In the genomic region with DNA sequence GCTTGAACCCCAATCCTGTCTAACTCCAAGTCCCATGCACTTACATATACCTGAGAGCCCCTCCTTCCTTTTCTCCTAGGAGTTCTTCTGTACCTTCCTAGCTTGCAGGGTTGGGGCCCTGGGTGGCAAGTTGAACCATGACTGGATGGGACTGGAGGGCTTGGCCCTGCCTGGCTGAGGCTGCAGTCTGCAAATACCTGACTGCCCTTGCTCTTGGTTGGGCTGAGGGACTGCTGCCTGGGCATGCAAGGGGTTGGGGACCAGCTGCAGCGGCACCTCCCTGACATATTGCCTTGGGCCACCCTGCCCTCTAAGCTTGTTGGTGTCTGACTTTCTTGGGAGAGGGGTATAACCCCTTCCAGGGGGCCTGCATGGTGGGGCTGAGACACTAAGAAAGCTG, we compare ENCODE assay signal across 20 cellular contexts. TPM values are rescaled to one million over a fixed set of nuclear protein-coding genes. Genes with fewer than 3 reads are reported as not detected.
DNase-seq lines count a peak whose midpoint lies in the region; ATAC-seq and TF ChIP-seq lines count a peak whose summit lies in the region.
"Had no signal": no experiment of that assay in that cellular context is flagged by ENCODE, and none has a peak within 500 bp of the region (broad histone marks: within the 10 kb centered on the region; RNA-seq: fewer than 3 reads in every experiment).

No MANE protein-coding gene starts in this region.

- no peak overlapping the region for H3K4me3 Mint-ChIP-seq in T-helper 1 cell treated with Interleukin-12 subunit alpha and Interleukin-12 subunit beta and Interleukin-4 antibody, amounts not matched to agents 30 μg/mL and 1 μg/mL, for 36 hours
- H3K4me3 Mint-ChIP-seq in GM23338 (no peak overlapping the region), nephron progenitor cell (no peak overlapping the region)
- no peak overlapping the region for H3K4me3 Mint-ChIP-seq in central memory CD8-positive, alpha-beta T cell

- no peaks in the 10 kb centered on the region for H3K9me3 ChIP-seq in ascending aorta
- H3K9me3 ChIP-seq: prostate gland had no signal

- peaks cover 17% of the 10 kb centered on the region for H3K4me1 Mint-ChIP-seq in T-helper 1 cell treated with Interleukin-12 subunit alpha and Interleukin-12 subunit beta and Interleukin-4 antibody, amounts not matched to agents 30 μg/mL and 1 μg/mL, for 36 hours (ENCODE audit: low read depth)
- H3K4me1 Mint-ChIP-seq in GM23338 (peaks cover 38% of the 10 kb centered on the region), nephron progenitor cell (peaks cover 67% of the 10 kb centered on the region)
- peaks cover 30% of the 10 kb centered on the region for H3K4me1 Mint-ChIP-seq in central memory CD8-positive, alpha-beta T cell

- H3K4me3 ChIP-seq in GM23338 (no peak overlapping the region), ascending aorta (no peak overlapping the region)
- H3K4me3 ChIP-seq: prostate gland, smooth muscle cell had no signal

- no peaks in the 10 kb centered on the region for H4K20me1 ChIP-seq in GM23338 (replicated peaks; ENCODE audit: insufficient read depth)

- H3K36me3 ChIP-seq in GM23338 (ENCODE audit: insufficient read depth), result no peaks in the 10 kb centered on the region
- no peaks in the 10 kb centered on the region for H3K36me3 ChIP-seq in ascending aorta
- H3K36me3 ChIP-seq: brain microvascular endothelial cell, prostate gland had no signal

- H3K27me3 Mint-ChIP-seq in T-helper 1 cell treated with Interleukin-12 subunit alpha and Interleukin-12 subunit beta and Interleukin-4 antibody, amounts not matched to agents 30 μg/mL and 1 μg/mL, for 36 hours (ENCODE audit: low read depth), result no peaks in the 10 kb centered on the region
- H3K27me3 Mint-ChIP-seq in GM23338 (ENCODE audit: insufficient read depth, low read depth, poor library complexity), result peaks cover 15% of the 10 kb centered on the region
- no peaks in the 10 kb centered on the region for H3K27me3 Mint-ChIP-seq in central memory CD8-positive, alpha-beta T cell
- H3K27me3 Mint-ChIP-seq in nephron progenitor cell (ENCODE audit: low read depth, poor library complexity), result peaks cover 5% of the 10 kb centered on the region

- ATAC-seq in GM23338 (no peak; the same call in 2 of the 3 replicates), HG03442 (IDR thresholded peaks at IDR 0.05; ENCODE audit: unreplicated experiment) (no peak)
- no peak for ATAC-seq in central memory CD8-positive, alpha-beta T cell (replicated peaks; ENCODE audit: extremely low read depth, poor library complexity, severe bottlenecking)
- ATAC-seq: activated naive CD4-positive, alpha-beta T cell treated with anti-CD3 and anti-CD28 coated beads, Interleukin-2, amount 50 U/mL, for 72 hours had no signal

- H3K79me2 ChIP-seq in GM23338 (replicated peaks; ENCODE audit: insufficient read depth), result no peaks in the 10 kb centered on the region

- H3K27me3 ChIP-seq in GM23338 (ENCODE audit: insufficient read depth) (no peaks in the 10 kb centered on the region), ascending aorta (no peaks in the 10 kb centered on the region)
- H3K27me3 ChIP-seq: brain microvascular endothelial cell had no signal

- H3K4me2 ChIP-seq in GM23338, result no peak overlapping the region
- H3K4me2 ChIP-seq: smooth muscle cell had no signal

- TF ChIP-seq CTCF in GM23338 (conservative IDR thresholded peaks at IDR 0.05; ENCODE audit: low read depth in 2 of 2), result no peak
- no peak for TF ChIP-seq CTCF in nephron progenitor cell (IDR thresholded peaks at IDR 0.05)
- TF ChIP-seq CTCF in ascending aorta (IDR thresholded peaks at IDR 0.05), result no peak

- peaks cover 23% of the 10 kb centered on the region; the same call in 1 of the 2 replicates for H3F3A ChIP-seq in GM23338 (replicated peaks; ENCODE audit: low read depth)

- no peaks in the 10 kb centered on the region for H3K9me3 Mint-ChIP-seq in T-helper 1 cell treated with Interleukin-12 subunit alpha and Interleukin-12 subunit beta and Interleukin-4 antibody, amounts not matched to agents 30 μg/mL and 1 μg/mL, for 36 hours
- H3K9me3 Mint-ChIP-seq in GM23338, result no peaks in the 10 kb centered on the region
- no peaks in the 10 kb centered on the region for H3K9me3 Mint-ChIP-seq in central memory CD8-positive, alpha-beta T cell
- H3K9me3 Mint-ChIP-seq in nephron progenitor cell, result no peaks in the 10 kb centered on the region
- H3K9me3 Mint-ChIP-seq: activated naive CD4-positive, alpha-beta T cell treated with anti-CD3 and anti-CD28 coated beads, Interleukin-2, amount 50 U/mL, for 72 hours had no signal

- no peaks in the 10 kb centered on the region for H3K36me3 Mint-ChIP-seq in T-helper 1 cell treated with Interleukin-12 subunit alpha and Interleukin-12 subunit beta and Interleukin-4 antibody, amounts not matched to agents 30 μg/mL and 1 μg/mL, for 36 hours (ENCODE audit: low read depth)
- H3K36me3 Mint-ChIP-seq in GM23338 (ENCODE audit: low read depth) (no peaks in the 10 kb centered on the region), nephron progenitor cell (ENCODE audit: low read depth) (no peaks in the 10 kb centered on the region)
- H3K36me3 Mint-ChIP-seq in central memory CD8-positive, alpha-beta T cell (ENCODE audit: insufficient read depth), result no peaks in the 10 kb centered on the region
- H3K36me3 Mint-ChIP-seq: activated naive CD4-positive, alpha-beta T cell treated with anti-CD3 and anti-CD28 coated beads, Interleukin-2, amount 50 U/mL, for 72 hours had no signal

- H3K4me1 ChIP-seq in GM23338 (ENCODE audit: insufficient read depth) (peaks cover 21% of the 10 kb centered on the region), ascending aorta (peaks cover 4 to 9% of the 10 kb centered on the region in 2 donors)

- intact Hi-C loops in ascending aorta (cut with DNase I), result no loop called here

- DNase-seq in T-helper 1 cell (no peak), GM23338 (ENCODE audit: low spot score) (no peak), nephron progenitor cell (no peak), ascending aorta (ENCODE audit: low spot score in 2 of 2) (no peak), T-helper 9 cell (no peak)
- no peak for DNase-seq in central memory CD8-positive, alpha-beta T cell (ENCODE audit: low spot score in 2 of 2)
- DNase-seq: brain microvascular endothelial cell; C1 segment of cervical spinal cord; effector CD4-positive, alpha-beta T cell; kidney glomerular epithelial cell; NCI-H2171 treated with DMSO at 0.1 percent for 48 hours; NCI-H774; stimulated activated naive CD4-positive, alpha-beta T cell treated with Interleukin-2 at 50 U/mL for 16 hours; trophoblast cell had no signal

- no peaks in the 10 kb centered on the region for H3K9me2 ChIP-seq in GM23338 (ENCODE audit: insufficient read depth)

- peak overlapping the region; percentile 15 for H3K27ac Mint-ChIP-seq in T-helper 1 cell treated with Interleukin-12 subunit alpha and Interleukin-12 subunit beta and Interleukin-4 antibody, amounts not matched to agents 30 μg/mL and 1 μg/mL, for 36 hours
- H3K27ac Mint-ChIP-seq in GM23338 (peak overlapping the region; percentile 48; the same call in 1 of the 2 replicates), nephron progenitor cell (peak overlapping the region; percentile 69)
- H3K27ac Mint-ChIP-seq in central memory CD8-positive, alpha-beta T cell (ENCODE audit: low read depth), result peak overlapping the region; percentile 13

- no peak overlapping the region for H3K27ac ChIP-seq in GM23338 (ENCODE audit: low read depth)
- H3K27ac ChIP-seq in ascending aorta, result no peak overlapping the region
- H3K27ac ChIP-seq: 22Rv1, brain microvascular endothelial cell, prostate gland had no signal

- peak overlapping the region; percentile 85 for H2AFZ ChIP-seq in GM23338

TF ChIP-seq in GM23338, 12 proteins besides CTCF, POLR2A, EP300 and RAD21 (continues in another document):
- no peak for TF ChIP-seq JUNB (IDR thresholded peaks at IDR 0.05; ENCODE audit: unreplicated experiment)
- no peak for TF ChIP-seq NANOG (IDR thresholded peaks at IDR 0.05; ENCODE audit: borderline replicate concordance)
- no peak for TF ChIP-seq ZNF331 (CRISPR knock-in tag; IDR thresholded peaks at IDR 0.05; ENCODE audit: low read depth)
- TF ChIP-seq STAT1 (IDR thresholded peaks at IDR 0.05; ENCODE audit: unreplicated experiment), result no peak
- TF ChIP-seq CREB1 (CRISPR knock-in tag; IDR thresholded peaks at IDR 0.05; ENCODE audit: low read depth), result no peak
- no peak for TF ChIP-seq ETS1 (IDR thresholded peaks at IDR 0.05)
- TF ChIP-seq EZH2phosphoT487 (IDR thresholded peaks at IDR 0.05; ENCODE audit: unreplicated experiment), result no peak

RNA-seq across cellular contexts. Expression of gene SLC39A13, which starts 9.8 kb away (rescaled TPM):
- 32.7 TPM in 2 replicates for total RNA-seq in GM23338 (2014; rRNA removed; shearing (Covaris generic))
- 15.8 TPM in 2 replicates for polyA plus RNA-seq in GM23338 (2016; fragmentation: Nextera tagmentation; extraction: Ambion mirVana)
- 246 TPM for total RNA-seq in ascending aorta

RNA-seq across cellular contexts. Expression of gene SPI1, which starts 20.2 kb away (rescaled TPM):
- total RNA-seq in GM23338 (2014; rRNA removed; shearing (Covaris generic)), result not detected in 2 replicates
- 0.19 and 0.23 TPM in 2 replicates for polyA plus RNA-seq in GM23338 (2016; fragmentation: Nextera tagmentation; extraction: Ambion mirVana)
- 98.2 TPM for total RNA-seq in ascending aorta
- total RNA-seq: smooth muscle cell had no signal
- polyA plus RNA-seq: smooth muscle cell had no signal

RNA-seq across cellular contexts. Expression of gene PSMC3, which starts 27.7 kb away (rescaled TPM):
- total RNA-seq in GM23338 (2014; rRNA removed; shearing (Covaris generic)), result 147 and 149 TPM in 2 replicates
- 173 and 190 TPM in 2 replicates for polyA plus RNA-seq in GM23338 (2016; fragmentation: Nextera tagmentation; extraction: Ambion mirVana)
- total RNA-seq in ascending aorta, result 34.8 TPM

RNA-seq across cellular contexts. Expression of gene MYBPC3, which starts 46.0 kb away (rescaled TPM):
- total RNA-seq in GM23338 (2014; rRNA removed; shearing (Covaris generic)), result not detected in 2 replicates
- polyA plus RNA-seq in GM23338 (2016; fragmentation: Nextera tagmentation; extraction: Ambion mirVana), result 0.24 TPM in 1 of 2 replicates, not detected in the other
- not detected for total RNA-seq in ascending aorta
- total RNA-seq: activated naive CD4-positive, alpha-beta T cell treated with anti-CD3 and anti-CD28 coated beads, Interleukin-2, amount 50 U/mL, for 72 hours; smooth muscle cell had no signal

RNA-seq across cellular contexts. Expression of gene RAPSN, which starts 50.4 kb away (rescaled TPM):
- 0.17 TPM in 1 of 2 replicates, not detected in the other for total RNA-seq in GM23338 (2014; rRNA removed; shearing (Covaris generic))
- polyA plus RNA-seq in GM23338 (2016; fragmentation: Nextera tagmentation; extraction: Ambion mirVana), result 0.23 and 0.59 TPM in 2 replicates
- not detected for total RNA-seq in ascending aorta
- total RNA-seq: smooth muscle cell had no signal

Comparison
In these comparisons a context has a peak if more than half of its experiments do, and no peak if none do; other contexts are left out.
1. H3K27ac Mint-ChIP-seq: peak in every context shown above with its lines; median percentile 69 in nephron progenitor cell; 48 in GM23338; 15 in T-helper 1 cell treated with Interleukin-12 subunit alpha and Interleukin-12 subunit beta and Interleukin-4 antibody, amounts not matched to agents 30 μg/mL and 1 μg/mL, for 36 hours; 13 in central memory CD8-positive, alpha-beta T cell.
2. RNA of gene SPI1, which starts 20.2 kb away (total RNA-seq): 98.2 TPM in ascending aorta (single experiment); not detected in GM23338; every median in the first group is over 10 times any median in the second.